8 cellular contexts compared by ENCODE assay signal in the genomic region with DNA sequence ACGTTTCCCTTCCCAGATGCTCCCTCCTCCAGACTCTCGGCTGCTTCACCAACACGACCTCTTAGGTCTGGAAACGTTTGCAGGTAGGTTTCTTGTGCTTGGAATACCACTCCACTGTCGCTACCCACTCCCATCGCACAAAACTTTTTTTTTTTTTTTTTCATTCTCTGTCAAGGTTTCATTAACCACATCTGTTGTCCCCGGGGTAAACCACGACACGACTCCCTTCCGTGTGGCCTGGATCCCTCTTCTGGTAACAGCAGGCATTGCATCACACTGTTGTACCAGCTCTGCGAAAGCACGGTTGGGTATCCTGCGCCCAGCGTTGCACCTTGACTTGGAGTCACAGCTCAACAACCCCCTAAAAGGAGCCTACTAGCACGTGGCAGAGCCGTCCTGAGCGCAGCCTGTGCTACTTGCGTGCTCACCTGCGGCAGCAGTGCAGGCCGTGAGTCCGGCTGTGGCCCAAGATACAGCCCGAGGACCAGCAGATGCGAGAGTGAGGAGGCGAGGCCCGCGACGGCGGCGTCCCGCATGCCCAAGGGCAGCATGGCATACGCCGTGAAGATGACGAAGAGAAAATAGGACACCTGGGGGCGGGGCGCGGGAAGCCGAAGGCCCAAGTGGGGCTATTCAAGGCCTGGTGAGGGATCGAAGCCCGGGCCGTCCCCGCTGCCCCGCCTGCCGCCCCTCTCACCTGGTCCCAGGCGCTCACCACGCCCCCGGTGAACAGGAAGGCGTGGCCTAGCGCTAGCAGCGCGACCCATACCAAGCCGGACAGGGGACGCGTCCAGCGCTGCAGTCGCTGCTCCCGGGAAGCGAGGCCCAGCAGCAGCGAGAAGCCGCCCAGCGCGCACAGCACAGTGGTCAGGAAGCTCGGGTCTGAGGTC. TPM values are rescaled to one million over a fixed set of nuclear protein-coding genes. Genes with fewer than 3 reads are reported as not detected.
A peak's percentile ranks its signal among the peaks of the same experiment; 100 is the strongest.
DNase-seq lines count a peak whose midpoint lies in the region; TF ChIP-seq lines count a peak whose summit lies in the region.

No MANE protein-coding gene starts in this region.

- H3K27me3 Mint-ChIP-seq in HFFc6 (ENCODE audit: insufficient read depth), result peaks cover 29% of the 10 kb centered on the region

- H3K27me3 ChIP-seq in ascending aorta (peaks cover 12% of the 10 kb centered on the region), iPS DF 6.9 (ENCODE audit: control insufficient read depth, insufficient read depth, low read length) (peaks cover 41% of the 10 kb centered on the region), skeletal muscle tissue (ENCODE audit: control insufficient read depth in 3 of 3, insufficient read depth in 3 of 3, low read length in 3 of 3) (peaks cover 38 to 65% (median 55%) of the 10 kb centered on the region in 3 donors)

- peak overlapping the region; percentile 42 to 53 for H3K4me3 ChIP-seq in ascending aorta
- peak overlapping the region; percentile 16; the same call in 1 of the 2 replicates for H3K4me3 ChIP-seq in iPS DF 6.9 (ENCODE audit: low read length)
- peak overlapping the region; percentile 42 to 67 (median 60) for H3K4me3 ChIP-seq in skeletal muscle tissue (ENCODE audit: low read length in 3 of 3)

- H3K4me1 Mint-ChIP-seq in HFFc6 (ENCODE audit: low read depth), result peaks cover 18% of the 10 kb centered on the region

- H3K27ac ChIP-seq in ascending aorta (no peak overlapping the region), iPS DF 6.9 (ENCODE audit: low read length) (no peak overlapping the region), skeletal muscle tissue (ENCODE audit: low read depth, low read length) (no peak overlapping the region)

- intact Hi-C loops in ascending aorta (cut with DNase I), result loop anchor here (1.0 to 2.0 kb wide), 2 partner anchors 34 to 89 kb away; no protein-coding TSS in a partner anchor

- H3K36me3 ChIP-seq in ascending aorta (no peaks in the 10 kb centered on the region), iPS DF 6.9 (ENCODE audit: control insufficient read depth, insufficient read depth, low read length) (no peaks in the 10 kb centered on the region), skeletal muscle tissue (ENCODE audit: control insufficient read depth in 3 of 3, insufficient read depth in 3 of 3, low read length in 3 of 3) (peaks cover 0 to 7% (median 4%) of the 10 kb centered on the region in 3 donors)

- H3K9me3 ChIP-seq in ascending aorta (no peaks in the 10 kb centered on the region), iPS DF 6.9 (ENCODE audit: control insufficient read depth, insufficient read depth, low read length) (no peaks in the 10 kb centered on the region), skeletal muscle tissue (ENCODE audit: control insufficient read depth in 3 of 3, low read length in 3 of 3) (no peaks in the 10 kb centered on the region)

- peak overlapping the region; percentile 44; the same call in 1 of the 2 replicates for H3K4me3 Mint-ChIP-seq in HFFc6

- peak overlapping the region in 2 of 3 donors; percentile 20 to 40 for H3K9ac ChIP-seq in skeletal muscle tissue (ENCODE audit: low read depth in 1 of 3, low read length in 3 of 3)

- no peak overlapping the region for H3K27ac Mint-ChIP-seq in HFFc6

- TF ChIP-seq CTCF in GM12874 (IDR thresholded peaks at IDR 0.05; ENCODE audit: insufficient read depth, low read depth, low read length) (peak; percentile 85), HFFc6 (IDR thresholded peaks at IDR 0.05) (peak; percentile 81), ascending aorta (IDR thresholded peaks at IDR 0.05) (peak; percentile 61 to 77 (median 74))

- DNase-seq in HFFc6 (peak; percentile 39), MV-4-11 (lab: John Stamatoyannopoulos, UW) (peak; percentile 79), T-helper 2 cell (peak; percentile 47 to 94 (median 79)), ascending aorta (ENCODE audit: low spot score in 2 of 2) (peak in 1 of 2 donors; percentile 86), iPS DF 6.9 (ENCODE audit: low read depth, low spot score) (no peak), A172 (ENCODE audit: low spot score) (no peak)

- WGBS in iPS DF 6.9 (ENCODE audit: insufficient coverage, insufficient read length), result no CpG with 5 or more reads among the region's 62 CpGs

- no peaks in the 10 kb centered on the region for H3K9me3 Mint-ChIP-seq in HFFc6

- H3K36me3 Mint-ChIP-seq in HFFc6 (ENCODE audit: low read depth), result no peaks in the 10 kb centered on the region

- H3K4me1 ChIP-seq in ascending aorta, result peaks cover 7 to 20% of the 10 kb centered on the region in 2 donors
- peaks cover 3% of the 10 kb centered on the region; the same call in 1 of the 2 replicates for H3K4me1 ChIP-seq in iPS DF 6.9 (ENCODE audit: control insufficient read depth, insufficient read depth, low read length)
- H3K4me1 ChIP-seq in skeletal muscle tissue (ENCODE audit: control insufficient read depth in 3 of 3, insufficient read depth in 3 of 3, low read length in 3 of 3), result peaks cover 25 to 50% (median 27%) of the 10 kb centered on the region in 3 donors

RNA-seq across cellular contexts. Expression of gene ADCY4, which starts 2.5 kb away (rescaled TPM):
- total RNA-seq in HFFc6 (2021; fragmentation: NEBNext Ultra II Directional; extraction: Animal tissue kit (Norgen Biotek cat#: 25700)), result under 1 TPM in 3 of 6 experiments, not detected in 3; 0.25 to 0.41 (median 0.34) TPM
- total RNA-seq in ascending aorta (143 TPM), skeletal muscle tissue (9.9 TPM)
- total RNA-seq in A172 (2014; rRNA removed; shearing (Covaris generic)), result 0.05 TPM in 1 of 2 replicates, not detected in the other

RNA-seq across cellular contexts. Expression of gene RIPK3, which starts 7.5 kb away (rescaled TPM):
- not detected for total RNA-seq in HFFc6 (2021; fragmentation: NEBNext Ultra II Directional; extraction: Animal tissue kit (Norgen Biotek cat#: 25700))
- total RNA-seq in ascending aorta, result 2.3 TPM
- 1.6 TPM for total RNA-seq in skeletal muscle tissue
- not detected in 2 replicates for total RNA-seq in A172 (2014; rRNA removed; shearing (Covaris generic))

RNA-seq across cellular contexts. Expression of gene LTB4R, which starts 21.0 kb away (rescaled TPM):
- total RNA-seq in HFFc6 (2021; fragmentation: NEBNext Ultra II Directional; extraction: Animal tissue kit (Norgen Biotek cat#: 25700)), result 1 to 10 TPM; 1.5 to 2.9 (median 1.9) TPM
- 3.6 TPM for total RNA-seq in ascending aorta
- 2.1 TPM for total RNA-seq in skeletal muscle tissue
- 2.3 and 2.9 TPM in 2 replicates for total RNA-seq in A172 (2014; rRNA removed; shearing (Covaris generic))

RNA-seq across cellular contexts. Expression of gene LTB4R2, which starts 22.4 kb away (rescaled TPM):
- 1 to 10 TPM; 2.2 to 3.0 (median 2.3) TPM for total RNA-seq in HFFc6 (2021; fragmentation: NEBNext Ultra II Directional; extraction: Animal tissue kit (Norgen Biotek cat#: 25700))
- total RNA-seq in ascending aorta (3.0 TPM), skeletal muscle tissue (1.6 TPM)
- total RNA-seq in A172 (2014; rRNA removed; shearing (Covaris generic)), result 4.7 and 5.9 TPM in 2 replicates

RNA-seq across cellular contexts. Expression of gene CIDEB, which starts 24.6 kb away (rescaled TPM):
- total RNA-seq in HFFc6 (2021; fragmentation: NEBNext Ultra II Directional; extraction: Animal tissue kit (Norgen Biotek cat#: 25700)), result under 1 TPM in 5 of 6 experiments, not detected in 1; 0.17 to 0.40 (median 0.20) TPM
- total RNA-seq in ascending aorta, result 72.8 TPM
- 4.7 TPM for total RNA-seq in skeletal muscle tissue
- total RNA-seq in A172 (2014; rRNA removed; shearing (Covaris generic)), result not detected in 2 replicates

Comparison
In these comparisons a context has a peak if more than half of its experiments do, and no peak if none do; other contexts are left out.
1. DNase-seq: peak in HFFc6 (single experiment), MV-4-11 (single experiment) and T-helper 2 cell (5 of 5); none in iPS DF 6.9 (single experiment) and A172 (single experiment).
2. RNA of gene ADCY4, which starts 2.5 kb away (total RNA-seq): 143 TPM in ascending aorta (single experiment); 9.9 TPM in skeletal muscle tissue (single experiment), 0.25 to 0.41 TPM in HFFc6 and 0.05 TPM in A172; every median in the first group is over 10 times any median in the second.
3. Peak in every context shown above with its lines, with median percentiles within 50 percentile points of each other: CTCF ChIP-seq and H3K4me3 ChIP-seq.